Comparison of ENCODE assay signal across 23 cellular contexts in the genomic region with DNA sequence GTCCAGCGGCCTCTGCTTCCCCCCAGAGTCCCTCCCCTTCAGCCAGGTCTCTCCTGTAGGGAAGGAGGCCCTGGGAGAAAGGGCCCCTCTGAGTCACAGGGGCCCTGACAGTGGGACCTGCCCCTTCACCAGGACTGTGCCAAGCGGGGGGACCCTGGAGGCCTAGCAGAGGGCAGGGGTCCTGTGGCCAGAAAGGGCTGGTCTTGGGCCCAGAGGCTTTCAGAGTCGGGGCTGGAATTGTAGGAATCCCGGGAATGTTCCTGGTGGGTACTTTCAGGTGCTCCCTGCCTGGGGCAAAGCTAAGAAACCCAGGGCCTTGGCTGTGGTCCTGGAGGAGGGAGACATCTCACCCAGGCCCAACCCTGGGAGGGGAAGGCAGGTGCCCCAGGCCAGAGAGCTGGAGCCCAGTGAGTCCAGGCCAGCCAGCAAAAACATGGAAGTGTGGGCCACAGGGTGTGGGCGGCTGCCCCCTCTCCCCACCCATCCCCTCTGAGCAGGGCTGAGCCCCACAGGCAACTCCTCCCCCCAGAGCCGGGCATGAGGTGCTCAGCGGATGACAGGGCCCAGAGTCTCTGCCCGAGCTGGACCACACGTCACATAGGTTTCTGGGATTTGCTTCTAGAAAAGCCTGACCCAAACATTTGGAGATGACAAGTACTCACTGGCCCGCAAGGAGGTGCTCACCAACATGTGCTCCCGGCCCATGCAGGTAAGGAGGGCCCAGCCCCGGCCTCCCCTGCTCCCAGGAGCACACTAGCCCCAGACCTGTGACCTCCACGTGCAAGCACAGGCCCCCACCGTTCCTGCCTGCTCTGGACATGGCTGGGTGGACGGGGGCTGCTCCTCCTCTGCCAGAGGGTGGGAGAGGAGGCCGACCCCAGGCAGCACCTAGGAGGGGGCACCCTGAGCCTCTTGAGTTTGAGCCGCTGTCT. TPM values are rescaled to one million over a fixed set of nuclear protein-coding genes. Genes with fewer than 3 reads are reported as not detected.
DNase-seq lines count a peak whose midpoint lies in the region; ATAC-seq and TF ChIP-seq lines count a peak whose summit lies in the region.
"Had no signal": no experiment of that assay in that cellular context is flagged by ENCODE, and none has a peak within 500 bp of the region (broad histone marks: within the 10 kb centered on the region; RNA-seq: fewer than 3 reads in every experiment).

No MANE protein-coding gene starts in this region.

- DNase-seq in Right ventricle myocardium inferior (ENCODE audit: missing footprints): peak; percentile 53
- DNase-seq in heart right ventricle: no peak
- DNase-seq in M059J (ENCODE audit: low read depth): peak; percentile 46
- DNase-seq in iPS DF 19.7 (ENCODE audit: low read depth, low spot score): peak; percentile 48
- DNase-seq in renal cortical epithelial cell (ENCODE audit: low read depth): peak; percentile 71
- DNase-seq in NCI-H524 (lab: John Stamatoyannopoulos, UW): no peak
- DNase-seq in activated CD4-positive, alpha-beta T cell treated with anti-CD3 and anti-CD28 coated beads for 4 hours: no peak
- DNase-seq: ACHN; activated CD4-positive, alpha-beta memory T cell treated with anti-CD3 and anti-CD28 coated beads for 36 hours; brain microvascular endothelial cell; cortex of kidney; GDM1; GM23248; naive B cell; NCI-H187; NCI-H82; stimulated activated CD4-positive, alpha-beta T cell treated with anti-CD3 and anti-CD28 coated beads, Interleukin-2, amount 100 ng/mL, for 24 hours; stimulated activated naive CD4-positive, alpha-beta T cell; T-helper 2 cell; WERI-Rb-1 had no signal

- 89 to 90% methylated on average over 15 of the region's 17 CpGs for WGBS in heart right ventricle, 2 donors

- no peak for ATAC-seq in Right ventricle myocardium inferior
- ATAC-seq in heart right ventricle: no peak
- ATAC-seq in GM18873 (IDR thresholded peaks at IDR 0.05; ENCODE audit: low FRiP score, unreplicated experiment): no peak

- no peaks in the 10 kb centered on the region for H3K27me3 ChIP-seq in heart right ventricle
- H3K27me3 ChIP-seq: brain microvascular endothelial cell had no signal

- no peak overlapping the region for H3K27ac ChIP-seq in heart right ventricle
- H3K27ac ChIP-seq: brain microvascular endothelial cell, GM23248, KMS-11, parathyroid adenoma, WERI-Rb-1 had no signal

- no peaks in the 10 kb centered on the region for H3K9me3 ChIP-seq in heart right ventricle

- peaks cover 0 to 11% (median 0%) of the 10 kb centered on the region in 9 donors for H3K36me3 ChIP-seq in heart right ventricle
- H3K36me3 ChIP-seq: brain microvascular endothelial cell, WERI-Rb-1 had no signal

- no peak overlapping the region for H3K4me3 ChIP-seq in heart right ventricle
- H3K4me3 ChIP-seq: GM23248 had no signal

- peaks cover 0 to 11% (median 3%) of the 10 kb centered on the region in 9 donors for H3K4me1 ChIP-seq in heart right ventricle
- H3K4me1 ChIP-seq: parathyroid adenoma had no signal

- TF ChIP-seq CTCF in heart right ventricle (IDR thresholded peaks at IDR 0.05): no peak

- intact Hi-C loops in Right ventricle myocardium inferior (cut with DNase I) (no loop called here), heart right ventricle (cut with DNase I) (loop anchor here in 1 of 10 donors (10.0 kb wide), 1 partner anchor 104 kb away; no protein-coding TSS in a partner anchor)

RNA-seq across cellular contexts. Expression of a gene that starts 48.2 kb away (rescaled TPM):
- total RNA-seq in Right ventricle myocardium inferior (not detected), heart right ventricle (not detected), renal cortical epithelial cell (not detected in 2 replicates)
- not detected for polyA plus RNA-seq in heart right ventricle
- total RNA-seq in M059J (2014; rRNA removed; shearing (Covaris generic)): 0.59 and 1.5 TPM in 2 replicates
- total RNA-seq: activated CD4-positive, alpha-beta memory T cell treated with anti-CD3 and anti-CD28 coated beads for 36 hours; GM23248 had no signal
- polyA plus RNA-seq: GM23248 had no signal

Comparison
In these comparisons a context has a peak if more than half of its experiments do, and no peak if none do; other contexts are left out.
1. DNase-seq: peak in Right ventricle myocardium inferior (single experiment), M059J (single experiment), iPS DF 19.7 (single experiment) and renal cortical epithelial cell (single experiment); none in heart right ventricle (0 of 2), NCI-H524 (0 of 2) and activated CD4-positive, alpha-beta T cell treated with anti-CD3 and anti-CD28 coated beads for 4 hours (0 of 2).